Comparison of ENCODE assay signal across 1 cellular context in genomic region chr15:89806565-89807550, GRCh38.
TF ChIP-seq lines count a peak whose summit lies in the region.

No MANE protein-coding gene starts in this region.

TF ChIP-seq in HepG2, 621 proteins besides CTCF, POLR2A, EP300 and RAD21 (continued from another document and continues in another):
- TF ChIP-seq AHDC1 (CRISPR knock-in tag; IDR thresholded peaks at IDR 0.05; ENCODE audit: borderline replicate concordance): peak; percentile 84
- 0 out of 2 replicates have a peak, but pooled peaks have one; percentile 53 for TF ChIP-seq ATF2 (CRISPR knock-in tag; IDR thresholded peaks at IDR 0.05)
- TF ChIP-seq E2F2 (CRISPR knock-in tag; IDR thresholded peaks at IDR 0.05; ENCODE audit: borderline replicate concordance): 0 out of 2 replicates have a peak, but pooled peaks have one; percentile 5
- TF ChIP-seq ISX (CRISPR knock-in tag; conservative IDR thresholded peaks at IDR 0.05): no peak
- peak; percentile 56 for TF ChIP-seq PPARG (CRISPR knock-in tag; conservative IDR thresholded peaks at IDR 0.05)
- peak; percentile 23 to 25; a peak in 1 of 4 replicates for TF ChIP-seq MAFK (conservative IDR thresholded peaks at IDR 0.05 in 1 of 2, IDR thresholded peaks at IDR 0.05 in 1 of 2; ENCODE audit: low read length in 2 of 2)
- TF ChIP-seq ZNF768 (CRISPR knock-in tag; IDR thresholded peaks at IDR 0.05): peak; percentile 77
- TF ChIP-seq RERE (CRISPR knock-in tag; IDR thresholded peaks at IDR 0.05; ENCODE audit: low read depth): peak; percentile 52
- peak; percentile 92 for TF ChIP-seq ZFY (CRISPR knock-in tag; IDR thresholded peaks at IDR 0.05)
- TF ChIP-seq CBFB (CRISPR knock-in tag; IDR thresholded peaks at IDR 0.05): peak; percentile 70
- no peak for TF ChIP-seq MXD1 (CRISPR knock-in tag; IDR thresholded peaks at IDR 0.05)
- peak; percentile 97 for TF ChIP-seq IKZF5 (CRISPR knock-in tag; IDR thresholded peaks at IDR 0.05)
- no peak for TF ChIP-seq ZNF367 (CRISPR knock-in tag; IDR thresholded peaks at IDR 0.05; ENCODE audit: borderline replicate concordance)
- TF ChIP-seq THRA (CRISPR knock-in tag; IDR thresholded peaks at IDR 0.05; ENCODE audit: borderline replicate concordance): 0 out of 2 replicates have a peak, but pooled peaks have one; percentile 69
- peak; percentile 99 for TF ChIP-seq DRAP1 (CRISPR knock-in tag; IDR thresholded peaks at IDR 0.05)
- no peak for TF ChIP-seq ZNF136 (CRISPR knock-in tag; IDR thresholded peaks at IDR 0.05; ENCODE audit: low read depth)
- TF ChIP-seq DR1 (CRISPR knock-in tag; IDR thresholded peaks at IDR 0.05): peak; percentile 97
- peak; percentile 60 for TF ChIP-seq HNRNPLL (IDR thresholded peaks at IDR 0.05; ENCODE audit: low read depth, low read length, poor library complexity, severe bottlenecking)
- TF ChIP-seq ZNF564 (CRISPR knock-in tag; IDR thresholded peaks at IDR 0.05): peak; percentile 85; the same call in 1 of the 2 replicates
- TF ChIP-seq MXI1 (IDR thresholded peaks at IDR 0.05; ENCODE audit: borderline replicate concordance, low read depth, low read length): peak; percentile 48; the same call in 1 of the 3 replicates
- no peak for TF ChIP-seq ZNF318 (CRISPR knock-in tag; IDR thresholded peaks at IDR 0.05)
- no peak for TF ChIP-seq RORA (CRISPR knock-in tag; IDR thresholded peaks at IDR 0.05)
- TF ChIP-seq SIX4 (CRISPR knock-in tag; IDR thresholded peaks at IDR 0.05): peak; percentile 99
- TF ChIP-seq NFE2 (CRISPR knock-in tag; IDR thresholded peaks at IDR 0.05): no peak
- TF ChIP-seq THAP11 (CRISPR knock-in tag; IDR thresholded peaks at IDR 0.05): peak; percentile 66; the same call in 1 of the 2 replicates
- peak; percentile 39; the same call in 1 of the 2 replicates for TF ChIP-seq NAIF1 (CRISPR knock-in tag; IDR thresholded peaks at IDR 0.05; ENCODE audit: borderline replicate concordance)
- no peak for TF ChIP-seq ZNF780A (CRISPR knock-in tag; IDR thresholded peaks at IDR 0.05)
